Comparison of ENCODE assay signal across 10 cellular contexts in the genomic region with DNA sequence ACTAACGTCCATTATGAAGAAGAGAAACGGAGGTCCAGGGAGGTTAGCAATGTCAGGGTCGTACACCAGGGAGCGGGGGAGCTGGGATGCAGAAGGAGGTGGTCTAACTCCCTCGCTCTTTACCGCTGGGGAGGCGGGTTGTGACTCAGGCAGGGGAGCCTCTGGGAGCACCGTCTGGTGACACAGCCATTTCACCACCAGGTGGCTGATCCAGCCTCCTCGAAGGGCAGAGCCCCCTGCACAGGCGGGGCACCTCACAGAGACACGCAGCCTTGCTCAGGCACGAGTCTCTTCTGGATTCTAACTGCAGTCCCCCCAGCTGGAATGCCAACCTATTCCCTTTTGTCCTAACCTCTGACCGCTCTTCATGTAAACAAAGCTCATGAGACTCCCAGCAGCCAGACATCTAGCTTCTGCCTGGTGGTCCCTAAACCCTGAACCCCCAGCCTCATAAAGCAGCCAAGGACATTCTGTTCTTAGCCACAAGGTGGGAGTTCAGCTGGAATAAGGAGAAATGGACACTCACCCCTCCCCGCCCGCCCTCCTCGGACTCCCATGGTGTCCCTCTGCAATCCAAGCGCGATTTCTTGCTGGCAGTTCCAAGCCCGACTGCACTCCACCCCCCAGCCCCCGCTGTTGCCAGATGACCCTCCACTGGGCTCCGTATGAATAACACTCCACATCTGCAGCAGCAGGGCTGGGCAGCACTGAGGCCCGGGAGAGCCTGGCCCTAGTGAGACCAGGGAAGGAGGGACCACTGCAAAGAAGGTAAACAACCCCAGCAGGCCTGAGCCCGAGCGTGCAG.
DNase-seq lines count a peak whose midpoint lies in the region; ATAC-seq and TF ChIP-seq lines count a peak whose summit lies in the region.
"Had no signal": no experiment of that assay in that cellular context is flagged by ENCODE, and none has a peak within 500 bp of the region (broad histone marks: within the 10 kb centered on the region; RNA-seq: fewer than 3 reads in every experiment).

No MANE protein-coding gene starts in this region.

- ATAC-seq in lung (ENCODE audit: insufficient read depth, low FRiP score) (no peak), upper lobe of left lung (ENCODE audit: low FRiP score in 2 of 2) (peak in 1 of 2 donors; percentile 6)
- ATAC-seq: T-cell had no signal

- 52 to 66% methylated on average over 24 of the region's 24 CpGs for WGBS in lung, 2 donors
- WGBS in upper lobe of left lung, 2 donors, result 42 to 53% methylated on average over 18 to 24 of the region's 24 CpGs

- H3K4me3 ChIP-seq in coronary artery (peak overlapping the region; percentile 50), lung (no peak overlapping the region), upper lobe of left lung (no peak overlapping the region)

- H3K4me1 ChIP-seq in lung (ENCODE audit: control insufficient read depth in 2 of 2, insufficient read depth in 2 of 2, low read length in 2 of 2), result peaks cover 44 to 67% of the 10 kb centered on the region in 2 donors
- H3K4me1 ChIP-seq in upper lobe of left lung, result peaks cover 98 to 100% (median 99%) of the 10 kb centered on the region in 4 donors

- H3K27me3 ChIP-seq in lung (ENCODE audit: control insufficient read depth, insufficient read depth), result no peaks in the 10 kb centered on the region
- no peaks in the 10 kb centered on the region for H3K27me3 ChIP-seq in upper lobe of left lung

- DNase-seq in NCI-H510A treated with DMSO at 0.1 percent for 48 hours (lab: John Stamatoyannopoulos, UW) (peak; percentile 22), NCI-H510A (lab: John Stamatoyannopoulos, UW) (no peak), coronary artery (ENCODE audit: low spot score) (no peak), lung (ENCODE audit: low spot score) (no peak), upper lobe of left lung (no peak), OCI-M2 (lab: John Stamatoyannopoulos, UW; ENCODE audit: unreplicated experiment) (no peak), COLO829 (ENCODE audit: low spot score) (no peak), NCI-H446 treated with DMSO at 0.1 percent for 48 hours (lab: John Stamatoyannopoulos, UW) (no peak)
- DNase-seq: AML-193, T-cell had no signal

- H3K9me3 ChIP-seq in lung (ENCODE audit: control insufficient read depth in 2 of 2, insufficient read depth in 1 of 2, low read length in 1 of 2) (no peaks in the 10 kb centered on the region), upper lobe of left lung (no peaks in the 10 kb centered on the region)

- no peak for TF ChIP-seq CTCF in coronary artery (IDR thresholded peaks at IDR 0.05)
- TF ChIP-seq CTCF in lung (IDR thresholded peaks at IDR 0.05; ENCODE audit: control extremely low read depth, extremely low read depth), result no peak
- TF ChIP-seq CTCF in upper lobe of left lung (IDR thresholded peaks at IDR 0.05), result peak in 2 of 6 experiments; percentile 7 to 47

- H3K36me3 ChIP-seq in lung (ENCODE audit: control insufficient read depth in 2 of 2, insufficient read depth in 2 of 2, low read length in 2 of 2), result peaks cover 0 to 11% of the 10 kb centered on the region in 2 donors
- peaks cover 0 to 43% (median 0%) of the 10 kb centered on the region in 4 donors for H3K36me3 ChIP-seq in upper lobe of left lung

- TF ChIP-seq EP300 in upper lobe of left lung (IDR thresholded peaks at IDR 0.05), result peak in 1 of 4 donors; percentile 49

- peak overlapping the region; percentile 93 to 99 for H3K27ac ChIP-seq in coronary artery
- H3K27ac ChIP-seq in lung (ENCODE audit: low read depth in 1 of 2, low read length in 1 of 2), result peak overlapping the region; percentile 95
- peak overlapping the region; percentile 89 to 95 (median 90) for H3K27ac ChIP-seq in upper lobe of left lung

- TF ChIP-seq POLR2A in upper lobe of left lung (IDR thresholded peaks at IDR 0.05), result no peak
